ENCODE assay signal across 10 cellular contexts in genomic region chr10:63798599-63799498, GRCh38.
DNase-seq lines count a peak whose midpoint lies in the region; ATAC-seq and TF ChIP-seq lines count a peak whose summit lies in the region.
"Had no signal": no experiment of that assay in that cellular context is flagged by ENCODE, and none has a peak within 500 bp of the region (broad histone marks: within the 10 kb centered on the region; RNA-seq: fewer than 3 reads in every experiment).

No MANE protein-coding gene starts in this region.

- no peak overlapping the region for H2BK20ac ChIP-seq in H9 (ENCODE audit: low read depth, low read length, poor library complexity, severe bottlenecking)

- no peaks in the 10 kb centered on the region for H3K9me3 ChIP-seq in H9 (ENCODE audit: control insufficient read depth, low read depth, low read length)
- no peaks in the 10 kb centered on the region for H3K9me3 ChIP-seq in hepatocyte (ENCODE audit: low read depth)
- H3K9me3 ChIP-seq in skeletal muscle tissue (ENCODE audit: control insufficient read depth in 3 of 3, low read length in 3 of 3), result no peaks in the 10 kb centered on the region

- H4K91ac ChIP-seq in H9 (ENCODE audit: insufficient read length, low read depth, low read length), result no peak overlapping the region

- DNase-seq in H9, result no peak
- peak; percentile 96 for DNase-seq in astrocyte of the hippocampus (ENCODE audit: low read depth, low spot score)
- peak; percentile 58 for DNase-seq in hepatocyte (ENCODE audit: low spot score)
- no peak for DNase-seq in activated CD8-positive, alpha-beta memory T cell treated with anti-CD3 and anti-CD28 coated beads, Interleukin-2, amount 50 U/mL, for 48 hours
- DNase-seq: activated naive CD4-positive, alpha-beta T cell; NCI-H524 treated with DMSO at 0.1 percent for 48 hours had no signal

- no peak overlapping the region for H4K8ac ChIP-seq in H9 (replicated peaks; ENCODE audit: insufficient read length, low read depth, low read length)

- H3K9me2 ChIP-seq in hepatocyte (replicated peaks; ENCODE audit: insufficient read depth), result no peaks in the 10 kb centered on the region

- H2BK5ac ChIP-seq in H9 (ENCODE audit: insufficient read length, low read length), result no peak overlapping the region

- H2BK12ac ChIP-seq in H9 (ENCODE audit: insufficient read length, low read depth, low read length), result no peak overlapping the region

- H3K9me3 Mint-ChIP-seq in H9, result no peaks in the 10 kb centered on the region

- H4K5ac ChIP-seq in H9 (ENCODE audit: insufficient read length, low read depth, low read length), result no peak overlapping the region

- no peak overlapping the region for H3K23ac ChIP-seq in H9 (ENCODE audit: insufficient read length, low read depth, low read length)

- H3K9ac ChIP-seq in H9 (ENCODE audit: extremely low read depth, insufficient read length, low read length) (no peak overlapping the region), skeletal muscle tissue (ENCODE audit: low read depth in 1 of 3, low read length in 3 of 3) (no peak overlapping the region)

- no peaks in the 10 kb centered on the region for H3K79me2 ChIP-seq in H9 (ENCODE audit: insufficient read depth, low read length)
- H3K79me2 ChIP-seq in hepatocyte, result no peaks in the 10 kb centered on the region

- no peak overlapping the region; a peak in 1 of 7 replicates for H3K27ac Mint-ChIP-seq in H9

- H2AK5ac ChIP-seq in H9 (ENCODE audit: insufficient read length, low read length), result no peak overlapping the region

- no peak for ATAC-seq in GM21367 (IDR thresholded peaks at IDR 0.05; ENCODE audit: unreplicated experiment)
- ATAC-seq in GM18907 (IDR thresholded peaks at IDR 0.05; ENCODE audit: unreplicated experiment), result no peak
- no peak for ATAC-seq in GM19397 (IDR thresholded peaks at IDR 0.05; ENCODE audit: unreplicated experiment)

- no peaks in the 10 kb centered on the region for H3K27me3 Mint-ChIP-seq in H9 (ENCODE audit: low read depth)

- H3K27me3 ChIP-seq in H9 (ENCODE audit: insufficient read depth, low read length) (no peaks in the 10 kb centered on the region), hepatocyte (no peaks in the 10 kb centered on the region), skeletal muscle tissue (ENCODE audit: control insufficient read depth in 3 of 3, insufficient read depth in 3 of 3, low read length in 3 of 3) (no peaks in the 10 kb centered on the region)

- no peaks in the 10 kb centered on the region for H3K36me3 Mint-ChIP-seq in H9 (ENCODE audit: insufficient read depth in 1 of 3, low read depth in 3 of 3)

- H3K14ac ChIP-seq in H9 (ENCODE audit: insufficient read depth, low read length), result no peak overlapping the region

- H4K20me1 ChIP-seq in H9 (ENCODE audit: control insufficient read depth, insufficient read depth, insufficient read length) (no peaks in the 10 kb centered on the region), hepatocyte (ENCODE audit: insufficient read depth, poor library complexity, severe bottlenecking) (no peaks in the 10 kb centered on the region)

- no peak overlapping the region for H3K4me3 Mint-ChIP-seq in H9

- H3K4me1 Mint-ChIP-seq in H9, result peaks cover 14 to 17% of the 10 kb centered on the region in 2 experiments

- H3K27ac ChIP-seq in H9 (ENCODE audit: insufficient read length, low read depth, low read length), result no peak overlapping the region
- H3K27ac ChIP-seq in hepatocyte, result peak overlapping the region; percentile 2
- H3K27ac ChIP-seq in skeletal muscle tissue (ENCODE audit: low read depth, low read length), result peak overlapping the region; percentile 52

- no peak overlapping the region for H2BK120ac ChIP-seq in H9 (ENCODE audit: low read depth, low read length, poor library complexity, severe bottlenecking)

- H3T11ph ChIP-seq in H9 (ENCODE audit: low read length), result no peak overlapping the region

- H3K4me2 ChIP-seq in H9 (ENCODE audit: insufficient read depth, insufficient read length, low read length) (no peak overlapping the region), hepatocyte (peak overlapping the region; percentile 6)

- H2AFZ ChIP-seq in H9 (ENCODE audit: low read length) (peak overlapping the region; percentile 73), hepatocyte (peak overlapping the region; percentile 5)

- H3K56ac ChIP-seq in H9 (ENCODE audit: insufficient read length, low read depth, low read length), result no peak overlapping the region

- H3K4me1 ChIP-seq in H9 (ENCODE audit: insufficient read depth, low read length) (peaks cover 7% of the 10 kb centered on the region; the same call in 1 of the 2 replicates), hepatocyte (ENCODE audit: insufficient read depth) (no peaks in the 10 kb centered on the region), skeletal muscle tissue (ENCODE audit: control insufficient read depth in 3 of 3, insufficient read depth in 3 of 3, low read length in 3 of 3) (peaks cover 0 to 7% (median 0%) of the 10 kb centered on the region in 3 donors)

- no peak overlapping the region for H3K18ac ChIP-seq in H9 (ENCODE audit: insufficient read length, low read depth, low read length)

- no peak overlapping the region for H2BK15ac ChIP-seq in H9 (ENCODE audit: low read depth, low read length)

- no peak overlapping the region for H3K4me3 ChIP-seq in hepatocyte
- peak overlapping the region in 1 of 3 donors; percentile 4 for H3K4me3 ChIP-seq in skeletal muscle tissue (ENCODE audit: low read length in 3 of 3)

- TF ChIP-seq CTCF in H9 (conservative IDR thresholded peaks at IDR 0.05) (no peak), hepatocyte (IDR thresholded peaks at IDR 0.05; ENCODE audit: poor library complexity) (no peak)

- no peaks in the 10 kb centered on the region for H3K23me2 ChIP-seq in H9 (ENCODE audit: insufficient read length, low read depth, low read length, poor library complexity, severe bottlenecking)

- H3K36me3 ChIP-seq in hepatocyte (replicated peaks; ENCODE audit: insufficient read depth, low read depth), result no peaks in the 10 kb centered on the region
- no peaks in the 10 kb centered on the region for H3K36me3 ChIP-seq in skeletal muscle tissue (ENCODE audit: control insufficient read depth in 3 of 3, insufficient read depth in 3 of 3, low read length in 3 of 3)

- no peak overlapping the region for H3K4ac ChIP-seq in H9 (ENCODE audit: low read depth, low read length)

- no CpG with 5 or more reads among the region's 9 CpGs for WGBS in H9 (ENCODE audit: extremely low coverage, insufficient read length, low lambda C conversion rate)
- 62% methylated on average over 9 of the region's 9 CpGs for whole genome bisulfite sequencing in hepatocyte (ENCODE audit: low lambda C conversion rate, missing lambda C conversion rate)

- no peaks in the 10 kb centered on the region for H3K79me1 ChIP-seq in H9 (ENCODE audit: insufficient read depth, low read depth, low read length, poor library complexity, severe bottlenecking)

Comparison
In these comparisons a context has a peak if more than half of its experiments do, and no peak if none do; other contexts are left out.
1. DNase-seq: peak in astrocyte of the hippocampus (single experiment) and hepatocyte (single experiment); none in H9 (single experiment) and activated CD8-positive, alpha-beta memory T cell treated with anti-CD3 and anti-CD28 coated beads, Interleukin-2, amount 50 U/mL, for 48 hours (single experiment).